Comparison of ENCODE assay signal across 23 cellular contexts in genomic region chr12:76007640-76008039, GRCh38.
"Had no signal": no experiment of that assay in that cellular context is flagged by ENCODE, and none has a peak within 500 bp of the region (broad histone marks: within the 10 kb centered on the region; RNA-seq: fewer than 3 reads in every experiment).

No MANE protein-coding gene starts in this region.

- ATAC-seq: activated T-cell treated with anti-CD3 and anti-CD28 coated beads, Interleukin-2, amount 50 U/mL, for 4 hours; T-helper 17 cell had no signal

- H3K27me3 Mint-ChIP-seq: activated naive CD8-positive, alpha-beta T cell; T-helper 17 cell had no signal

- H3K36me3 Mint-ChIP-seq: activated CD4-positive, alpha-beta memory T cell treated with anti-CD3 and anti-CD28 coated beads for 36 hours; activated naive CD8-positive, alpha-beta T cell had no signal

- H3K27ac Mint-ChIP-seq: activated B cell treated with CpG ODN at 0.5 μM for 24 hours; activated CD4-positive, alpha-beta memory T cell treated with anti-CD3 and anti-CD28 coated beads for 36 hours; activated CD4-positive, alpha-beta T cell treated with anti-CD3 and anti-CD28 coated beads, Interleukin-2, amount 10 ng/mL, durations not matched to agents 7 days and 5 days; activated naive CD8-positive, alpha-beta T cell; T-helper 17 cell had no signal

- H3K4me3 ChIP-seq: PC-9 had no signal

- DNase-seq: activated B cell treated with CpG ODN at 0.5 μM for 24 hours; activated CD4-positive, alpha-beta memory T cell treated with anti-CD3 and anti-CD28 coated beads for 36 hours; activated CD4-positive, alpha-beta T cell treated with anti-CD3 and anti-CD28 coated beads for 1 hour; activated CD4-positive, alpha-beta T cell treated with anti-CD3 and anti-CD28 coated beads, Interleukin-2, amount 10 ng/mL, durations not matched to agents 7 days and 5 days; activated CD8-positive, alpha-beta memory T cell treated with anti-CD3 and anti-CD28 coated beads for 24 hours; activated effector memory CD4-positive, alpha-beta T cell treated with anti-CD3 and anti-CD28 coated beads, Interleukin-2, amount 50 U/mL, for 16 hours; activated naive CD4-positive, alpha-beta T cell treated with Interleukin-2 at 50 U/mL for 16 hours; activated T-cell treated with anti-CD3 and anti-CD28 coated beads, Interleukin-2, amount 50 U/mL, for 4 hours; amygdala; cerebellar nuclear complex; Karpas-422; MM.1S; NCI-H1105 treated with DMSO at 0.1 percent for 48 hours; NCI-H1436 treated with DMSO at 0.1 percent for 48 hours; NCI-H187; NCI-H2081; NCI-H510A treated with DMSO at 0.1 percent for 48 hours; NCI-H69; PC-9; SIG-M5; T-helper 17 cell; T-helper 9 cell had no signal

- H2AFZ ChIP-seq: PC-9 had no signal

- H3K27ac ChIP-seq: PC-9 had no signal

- H3K4me1 Mint-ChIP-seq: activated B cell treated with CpG ODN at 0.5 μM for 24 hours; activated CD4-positive, alpha-beta T cell treated with anti-CD3 and anti-CD28 coated beads, Interleukin-2, amount 10 ng/mL, durations not matched to agents 7 days and 5 days; T-helper 17 cell had no signal

- H3K4me2 ChIP-seq: PC-9 had no signal

- H3K4me3 Mint-ChIP-seq: activated B cell treated with CpG ODN at 0.5 μM for 24 hours; activated CD4-positive, alpha-beta memory T cell treated with anti-CD3 and anti-CD28 coated beads for 36 hours; activated CD4-positive, alpha-beta T cell treated with anti-CD3 and anti-CD28 coated beads, Interleukin-2, amount 10 ng/mL, durations not matched to agents 7 days and 5 days; activated naive CD8-positive, alpha-beta T cell; activated T-cell treated with anti-CD3 and anti-CD28 coated beads, Interleukin-2, amount 50 U/mL, for 4 hours; T-helper 17 cell had no signal
